16 cellular contexts compared by ENCODE assay signal in the genomic region with DNA sequence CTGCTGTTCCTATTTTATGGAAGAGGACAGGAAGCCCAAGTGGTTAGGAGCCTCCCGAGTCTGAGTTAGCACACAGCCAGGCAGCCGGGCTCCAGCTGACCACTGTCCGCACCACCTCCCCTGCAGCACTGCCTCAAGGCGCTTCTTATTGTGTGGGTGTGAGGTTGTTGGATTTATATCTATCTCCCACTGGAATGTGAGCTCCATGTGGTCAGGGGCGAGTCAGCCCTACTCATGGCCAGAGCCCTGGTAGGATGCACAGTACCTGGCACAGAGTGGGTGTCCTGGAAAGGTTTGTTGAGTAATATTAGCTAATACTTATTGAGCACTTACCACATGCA.
DNase-seq lines count a peak whose midpoint lies in the region; ATAC-seq and TF ChIP-seq lines count a peak whose summit lies in the region.
"Had no signal": no experiment of that assay in that cellular context is flagged by ENCODE, and none has a peak within 500 bp of the region (broad histone marks: within the 10 kb centered on the region; RNA-seq: fewer than 3 reads in every experiment).

No MANE protein-coding gene starts in this region.

- peak; percentile 91 for DNase-seq in EL
- DNase-seq in RWPE1 (ENCODE audit: low spot score): no peak
- DNase-seq in fibroblast of gingiva (ENCODE audit: low read depth): peak; percentile 22
- DNase-seq in retinal pigment epithelial cell (ENCODE audit: low read depth): peak; percentile 33
- no peak for DNase-seq in NK-92 treated with Interleukin-12 subunit alpha and Interleukin-12 subunit beta, amount 100 ng/mL, for 24 hours (lab: John Stamatoyannopoulos, UW)
- DNase-seq in head of caudate nucleus: no peak
- DNase-seq in NCI-H1048 (lab: John Stamatoyannopoulos, UW): no peak
- DNase-seq: CD4-positive, alpha-beta T cell; NCI-H1417; NCI-H510A; pancreas; SJCRH30; stimulated activated CD4-positive, alpha-beta T cell treated with anti-CD3 and anti-CD28 coated beads, Interleukin-2, amount 100 ng/mL, for 48 hours; stimulated activated naive CD8-positive, alpha-beta T cell treated with anti-CD3 and anti-CD28 coated beads, Interleukin-15, amount 100 ng/mL, for 72 hours had no signal

- H3K4me3 ChIP-seq in retinal pigment epithelial cell (ENCODE audit: low read length): no peak overlapping the region
- H3K4me3 ChIP-seq: pancreas, SJCRH30 had no signal

- no peak for ATAC-seq in HG03457 (IDR thresholded peaks at IDR 0.05; ENCODE audit: unreplicated experiment)
- ATAC-seq: stimulated activated naive CD8-positive, alpha-beta T cell treated with anti-CD3 and anti-CD28 coated beads, Interleukin-15, amount 100 ng/mL, for 72 hours had no signal

- intact Hi-C loops in head of caudate nucleus (cut with DNase I): no loop called here

- TF ChIP-seq CTCF in RWPE1 (conservative IDR thresholded peaks at IDR 0.05; ENCODE audit: low read depth) (no peak), retinal pigment epithelial cell (conservative IDR thresholded peaks at IDR 0.05; ENCODE audit: low read depth, low read length) (no peak)

- POLR2A ChIA-PET in RWPE1 (lab: Yijun Ruan, JAX; ENCODE audit: low non-redundant PET): no interaction called here

- CTCF ChIA-PET in RWPE1 (lab: Yijun Ruan, JAX): no interaction called here

- H3K27ac ChIP-seq in RWPE1: peak overlapping the region; percentile 87
- H3K27ac ChIP-seq: pancreas, SJCRH30, VCaP had no signal

Comparison
In these comparisons a context has a peak if more than half of its experiments do, and no peak if none do; other contexts are left out.
1. DNase-seq: peak in EL (single experiment), fibroblast of gingiva (single experiment) and retinal pigment epithelial cell (single experiment); none in RWPE1 (single experiment), NK-92 treated with Interleukin-12 subunit alpha and Interleukin-12 subunit beta, amount 100 ng/mL, for 24 hours (single experiment), head of caudate nucleus (0 of 42) and NCI-H1048 (single experiment).